ENCODE assay signal across 1 cellular context in genomic region chr6:154733610-154734379, GRCh38.
TF ChIP-seq lines count a peak whose summit lies in the region.

No MANE protein-coding gene starts in this region.

TF ChIP-seq in HepG2, 621 proteins besides CTCF, POLR2A, EP300 and RAD21 (continued from another document and continues in another):
- TF ChIP-seq SYNCRIP (IDR thresholded peaks at IDR 0.05; ENCODE audit: insufficient read depth, low read depth, low read length) (no peak), SMARCC2 (IDR thresholded peaks at IDR 0.05) (no peak), ZNF24 (IDR thresholded peaks at IDR 0.05) (no peak), PCBP1 (IDR thresholded peaks at IDR 0.05; ENCODE audit: borderline replicate concordance, low read depth, low read length) (peak; percentile 83; the same call in 1 of the 2 replicates), KMT2B (CRISPR knock-in tag; IDR thresholded peaks at IDR 0.05) (no peak; the same call in 1 of the 2 replicates), ATF5 (CRISPR knock-in tag; IDR thresholded peaks at IDR 0.05; ENCODE audit: low read depth) (0 out of 2 replicates have a peak, but pooled peaks have one; percentile 57), ZNF280B (CRISPR knock-in tag; IDR thresholded peaks at IDR 0.05; ENCODE audit: borderline replicate concordance) (peak; percentile 90), ZNF850 (CRISPR knock-in tag; conservative IDR thresholded peaks at IDR 0.05) (no peak), ZC3H4 (CRISPR knock-in tag; IDR thresholded peaks at IDR 0.05; ENCODE audit: borderline replicate concordance) (peak; percentile 81), ZNF704 (CRISPR knock-in tag; IDR thresholded peaks at IDR 0.05; ENCODE audit: borderline replicate concordance) (no peak; the same call in 1 of the 2 replicates), ZNF205 (CRISPR knock-in tag; IDR thresholded peaks at IDR 0.05) (peak; percentile 64), CCDC6 (CRISPR knock-in tag; IDR thresholded peaks at IDR 0.05) (no peak), ZNF605 (CRISPR knock-in tag; IDR thresholded peaks at IDR 0.05) (peak; percentile 78), LBX2 (CRISPR knock-in tag; IDR thresholded peaks at IDR 0.05; ENCODE audit: borderline replicate concordance) (no peak), ZNF776 (CRISPR knock-in tag; IDR thresholded peaks at IDR 0.05) (no peak; the same call in 1 of the 2 replicates), SRSF9 (IDR thresholded peaks at IDR 0.05; ENCODE audit: borderline replicate concordance, insufficient read depth, low read depth, low read length, poor library complexity, severe bottlenecking) (no peak), NFKBIZ (CRISPR knock-in tag; IDR thresholded peaks at IDR 0.05) (0 out of 2 replicates have a peak, but pooled peaks have one; percentile 9), HNRNPL (IDR thresholded peaks at IDR 0.05; ENCODE audit: low read depth, low read length) (peak; percentile 68; the same call in 1 of the 2 replicates), ZNF160 (CRISPR knock-in tag; IDR thresholded peaks at IDR 0.05) (no peak), TAF15 (IDR thresholded peaks at IDR 0.05; ENCODE audit: low read depth, low read length, poor library complexity, severe bottlenecking) (peak; percentile 95), PAF1 (CRISPR knock-in tag; IDR thresholded peaks at IDR 0.05) (no peak), GMEB1 (CRISPR knock-in tag; IDR thresholded peaks at IDR 0.05; ENCODE audit: borderline replicate concordance) (peak; percentile 58; the same call in 1 of the 2 replicates), ZNF30 (CRISPR knock-in tag; IDR thresholded peaks at IDR 0.05) (peak; percentile 87), LCORL (IDR thresholded peaks at IDR 0.05) (no peak), LCORL (CRISPR knock-in tag; IDR thresholded peaks at IDR 0.05) (peak; percentile 54), ZNF337 (CRISPR knock-in tag; IDR thresholded peaks at IDR 0.05; ENCODE audit: borderline replicate concordance, low read depth) (no peak), SIN3A (IDR thresholded peaks at IDR 0.05; ENCODE audit: borderline replicate concordance, low read depth, low read length) (peak; percentile 66; the same call in 1 of the 2 replicates), PRPF4 (IDR thresholded peaks at IDR 0.05; ENCODE audit: low read depth, low read length, poor library complexity, severe bottlenecking) (peak; percentile 99), ZFAT (CRISPR knock-in tag; conservative IDR thresholded peaks at IDR 0.05) (no peak), FOXO1 (CRISPR knock-in tag; IDR thresholded peaks at IDR 0.05) (peak; percentile 15; the same call in 1 of the 2 replicates), REPIN1 (CRISPR knock-in tag; IDR thresholded peaks at IDR 0.05; ENCODE audit: borderline replicate concordance, low read depth) (peak; percentile 24), ETV6 (CRISPR knock-in tag; conservative IDR thresholded peaks at IDR 0.05) (no peak), YEATS4 (CRISPR knock-in tag; IDR thresholded peaks at IDR 0.05; ENCODE audit: borderline replicate concordance) (peak; percentile 87), GTF2F1 (IDR thresholded peaks at IDR 0.05; ENCODE audit: low read length) (peak; percentile 88; the same call in 1 of the 2 replicates), ZNF607 (CRISPR knock-in tag; IDR thresholded peaks at IDR 0.05; ENCODE audit: borderline replicate concordance) (no peak), ZNF20 (CRISPR knock-in tag; IDR thresholded peaks at IDR 0.05) (no peak), HIVEP1 (CRISPR knock-in tag; IDR thresholded peaks at IDR 0.05) (no peak; the same call in 1 of the 2 replicates)
- TF ChIP-seq, protein P1, sequence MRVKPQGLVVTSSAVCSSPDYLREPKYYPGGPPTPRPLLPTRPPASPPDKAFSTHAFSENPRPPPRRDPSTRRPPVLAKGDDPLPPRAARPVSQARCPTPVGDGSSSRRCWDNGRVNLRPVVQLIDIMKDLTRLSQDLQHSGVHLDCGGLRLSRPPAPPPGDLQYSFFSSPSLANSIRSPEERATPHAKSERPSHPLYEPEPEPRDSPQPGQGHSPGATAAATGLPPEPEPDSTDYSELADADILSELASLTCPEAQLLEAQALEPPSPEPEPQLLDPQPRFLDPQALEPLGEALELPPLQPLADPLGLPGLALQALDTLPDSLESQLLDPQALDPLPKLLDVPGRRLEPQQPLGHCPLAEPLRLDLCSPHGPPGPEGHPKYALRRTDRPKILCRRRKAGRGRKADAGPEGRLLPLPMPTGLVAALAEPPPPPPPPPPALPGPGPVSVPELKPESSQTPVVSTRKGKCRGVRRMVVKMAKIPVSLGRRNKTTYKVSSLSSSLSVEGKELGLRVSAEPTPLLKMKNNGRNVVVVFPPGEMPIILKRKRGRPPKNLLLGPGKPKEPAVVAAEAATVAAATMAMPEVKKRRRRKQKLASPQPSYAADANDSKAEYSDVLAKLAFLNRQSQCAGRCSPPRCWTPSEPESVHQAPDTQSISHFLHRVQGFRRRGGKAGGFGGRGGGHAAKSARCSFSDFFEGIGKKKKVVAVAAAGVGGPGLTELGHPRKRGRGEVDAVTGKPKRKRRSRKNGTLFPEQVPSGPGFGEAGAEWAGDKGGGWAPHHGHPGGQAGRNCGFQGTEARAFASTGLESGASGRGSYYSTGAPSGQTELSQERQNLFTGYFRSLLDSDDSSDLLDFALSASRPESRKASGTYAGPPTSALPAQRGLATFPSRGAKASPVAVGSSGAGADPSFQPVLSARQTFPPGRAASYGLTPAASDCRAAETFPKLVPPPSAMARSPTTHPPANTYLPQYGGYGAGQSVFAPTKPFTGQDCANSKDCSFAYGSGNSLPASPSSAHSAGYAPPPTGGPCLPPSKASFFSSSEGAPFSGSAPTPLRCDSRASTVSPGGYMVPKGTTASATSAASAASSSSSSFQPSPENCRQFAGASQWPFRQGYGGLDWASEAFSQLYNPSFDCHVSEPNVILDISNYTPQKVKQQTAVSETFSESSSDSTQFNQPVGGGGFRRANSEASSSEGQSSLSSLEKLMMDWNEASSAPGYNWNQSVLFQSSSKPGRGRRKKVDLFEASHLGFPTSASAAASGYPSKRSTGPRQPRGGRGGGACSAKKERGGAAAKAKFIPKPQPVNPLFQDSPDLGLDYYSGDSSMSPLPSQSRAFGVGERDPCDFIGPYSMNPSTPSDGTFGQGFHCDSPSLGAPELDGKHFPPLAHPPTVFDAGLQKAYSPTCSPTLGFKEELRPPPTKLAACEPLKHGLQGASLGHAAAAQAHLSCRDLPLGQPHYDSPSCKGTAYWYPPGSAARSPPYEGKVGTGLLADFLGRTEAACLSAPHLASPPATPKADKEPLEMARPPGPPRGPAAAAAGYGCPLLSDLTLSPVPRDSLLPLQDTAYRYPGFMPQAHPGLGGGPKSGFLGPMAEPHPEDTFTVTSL (CRISPR knock-in tag; IDR thresholded peaks at IDR 0.05; ENCODE audit: borderline replicate concordance), result no peak
- TF ChIP-seq, protein P2, sequence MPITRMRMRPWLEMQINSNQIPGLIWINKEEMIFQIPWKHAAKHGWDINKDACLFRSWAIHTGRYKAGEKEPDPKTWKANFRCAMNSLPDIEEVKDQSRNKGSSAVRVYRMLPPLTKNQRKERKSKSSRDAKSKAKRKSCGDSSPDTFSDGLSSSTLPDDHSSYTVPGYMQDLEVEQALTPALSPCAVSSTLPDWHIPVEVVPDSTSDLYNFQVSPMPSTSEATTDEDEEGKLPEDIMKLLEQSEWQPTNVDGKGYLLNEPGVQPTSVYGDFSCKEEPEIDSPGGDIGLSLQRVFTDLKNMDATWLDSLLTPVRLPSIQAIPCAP (CRISPR knock-in tag; IDR thresholded peaks at IDR 0.05; ENCODE audit: low read depth), result peak; percentile 76; the same call in 1 of the 2 replicates
- TF ChIP-seq, protein P3, sequence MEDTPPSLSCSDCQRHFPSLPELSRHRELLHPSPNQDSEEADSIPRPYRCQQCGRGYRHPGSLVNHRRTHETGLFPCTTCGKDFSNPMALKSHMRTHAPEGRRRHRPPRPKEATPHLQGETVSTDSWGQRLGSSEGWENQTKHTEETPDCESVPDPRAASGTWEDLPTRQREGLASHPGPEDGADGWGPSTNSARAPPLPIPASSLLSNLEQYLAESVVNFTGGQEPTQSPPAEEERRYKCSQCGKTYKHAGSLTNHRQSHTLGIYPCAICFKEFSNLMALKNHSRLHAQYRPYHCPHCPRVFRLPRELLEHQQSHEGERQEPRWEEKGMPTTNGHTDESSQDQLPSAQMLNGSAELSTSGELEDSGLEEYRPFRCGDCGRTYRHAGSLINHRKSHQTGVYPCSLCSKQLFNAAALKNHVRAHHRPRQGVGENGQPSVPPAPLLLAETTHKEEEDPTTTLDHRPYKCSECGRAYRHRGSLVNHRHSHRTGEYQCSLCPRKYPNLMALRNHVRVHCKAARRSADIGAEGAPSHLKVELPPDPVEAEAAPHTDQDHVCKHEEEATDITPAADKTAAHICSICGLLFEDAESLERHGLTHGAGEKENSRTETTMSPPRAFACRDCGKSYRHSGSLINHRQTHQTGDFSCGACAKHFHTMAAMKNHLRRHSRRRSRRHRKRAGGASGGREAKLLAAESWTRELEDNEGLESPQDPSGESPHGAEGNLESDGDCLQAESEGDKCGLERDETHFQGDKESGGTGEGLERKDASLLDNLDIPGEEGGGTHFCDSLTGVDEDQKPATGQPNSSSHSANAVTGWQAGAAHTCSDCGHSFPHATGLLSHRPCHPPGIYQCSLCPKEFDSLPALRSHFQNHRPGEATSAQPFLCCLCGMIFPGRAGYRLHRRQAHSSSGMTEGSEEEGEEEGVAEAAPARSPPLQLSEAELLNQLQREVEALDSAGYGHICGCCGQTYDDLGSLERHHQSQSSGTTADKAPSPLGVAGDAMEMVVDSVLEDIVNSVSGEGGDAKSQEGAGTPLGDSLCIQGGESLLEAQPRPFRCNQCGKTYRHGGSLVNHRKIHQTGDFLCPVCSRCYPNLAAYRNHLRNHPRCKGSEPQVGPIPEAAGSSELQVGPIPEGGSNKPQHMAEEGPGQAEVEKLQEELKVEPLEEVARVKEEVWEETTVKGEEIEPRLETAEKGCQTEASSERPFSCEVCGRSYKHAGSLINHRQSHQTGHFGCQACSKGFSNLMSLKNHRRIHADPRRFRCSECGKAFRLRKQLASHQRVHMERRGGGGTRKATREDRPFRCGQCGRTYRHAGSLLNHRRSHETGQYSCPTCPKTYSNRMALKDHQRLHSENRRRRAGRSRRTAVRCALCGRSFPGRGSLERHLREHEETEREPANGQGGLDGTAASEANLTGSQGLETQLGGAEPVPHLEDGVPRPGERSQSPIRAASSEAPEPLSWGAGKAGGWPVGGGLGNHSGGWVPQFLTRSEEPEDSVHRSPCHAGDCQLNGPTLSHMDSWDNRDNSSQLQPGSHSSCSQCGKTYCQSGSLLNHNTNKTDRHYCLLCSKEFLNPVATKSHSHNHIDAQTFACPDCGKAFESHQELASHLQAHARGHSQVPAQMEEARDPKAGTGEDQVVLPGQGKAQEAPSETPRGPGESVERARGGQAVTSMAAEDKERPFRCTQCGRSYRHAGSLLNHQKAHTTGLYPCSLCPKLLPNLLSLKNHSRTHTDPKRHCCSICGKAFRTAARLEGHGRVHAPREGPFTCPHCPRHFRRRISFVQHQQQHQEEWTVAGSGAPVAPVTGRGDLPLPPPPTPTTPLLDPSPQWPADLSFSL (CRISPR knock-in tag; IDR thresholded peaks at IDR 0.05), result no peak
- TF ChIP-seq, protein P4, sequence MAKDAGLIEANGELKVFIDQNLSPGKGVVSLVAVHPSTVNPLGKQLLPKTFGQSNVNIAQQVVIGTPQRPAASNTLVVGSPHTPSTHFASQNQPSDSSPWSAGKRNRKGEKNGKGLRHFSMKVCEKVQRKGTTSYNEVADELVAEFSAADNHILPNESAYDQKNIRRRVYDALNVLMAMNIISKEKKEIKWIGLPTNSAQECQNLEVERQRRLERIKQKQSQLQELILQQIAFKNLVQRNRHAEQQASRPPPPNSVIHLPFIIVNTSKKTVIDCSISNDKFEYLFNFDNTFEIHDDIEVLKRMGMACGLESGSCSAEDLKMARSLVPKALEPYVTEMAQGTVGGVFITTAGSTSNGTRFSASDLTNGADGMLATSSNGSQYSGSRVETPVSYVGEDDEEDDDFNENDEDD (CRISPR knock-in tag; IDR thresholded peaks at IDR 0.05; ENCODE audit: borderline replicate concordance), result peak; percentile 10
- TF ChIP-seq, protein P5, sequence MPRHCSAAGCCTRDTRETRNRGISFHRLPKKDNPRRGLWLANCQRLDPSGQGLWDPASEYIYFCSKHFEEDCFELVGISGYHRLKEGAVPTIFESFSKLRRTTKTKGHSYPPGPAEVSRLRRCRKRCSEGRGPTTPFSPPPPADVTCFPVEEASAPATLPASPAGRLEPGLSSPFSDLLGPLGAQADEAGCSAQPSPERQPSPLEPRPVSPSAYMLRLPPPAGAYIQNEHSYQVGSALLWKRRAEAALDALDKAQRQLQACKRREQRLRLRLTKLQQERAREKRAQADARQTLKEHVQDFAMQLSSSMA (CRISPR knock-in tag; IDR thresholded peaks at IDR 0.05), result no peak
